Comparison of ENCODE assay signal across 2 cellular contexts in genomic region chr19:45528149-45528743, GRCh38.
A peak's percentile ranks its signal among the peaks of the same experiment; 100 is the strongest.
TF ChIP-seq lines count a peak whose summit lies in the region.

No MANE protein-coding gene starts in this region.

TF ChIP-seq in HEK293, 187 proteins besides CTCF, POLR2A, EP300 and RAD21:
- TF ChIP-seq ZBTB44 (tag by site-specific recombination; IDR thresholded peaks at IDR 0.05), result no peak
- no peak for TF ChIP-seq ZNF280C (tag by site-specific recombination; IDR thresholded peaks at IDR 0.05)
- peak; percentile 98 for TF ChIP-seq PRDM10 (tag by site-specific recombination; IDR thresholded peaks at IDR 0.05)
- TF ChIP-seq SCRT1 (tag by site-specific recombination; IDR thresholded peaks at IDR 0.05; ENCODE audit: borderline replicate concordance), result no peak
- TF ChIP-seq ZNF398 (tag by site-specific recombination; IDR thresholded peaks at IDR 0.05), result peak; percentile 58

TF ChIP-seq in K562, 482 proteins besides CTCF, POLR2A, EP300 and RAD21 (continues in another document):
- TF ChIP-seq MNT (conservative IDR thresholded peaks at IDR 0.05), result no peak
- TF ChIP-seq FOXO4 (CRISPR knock-in tag; IDR thresholded peaks at IDR 0.05), result no peak
- TF ChIP-seq IFI16 (CRISPR knock-in tag; IDR thresholded peaks at IDR 0.05), result no peak
- no peak for TF ChIP-seq TEAD1 (CRISPR knock-in tag; IDR thresholded peaks at IDR 0.05)
- TF ChIP-seq MLLT1 (IDR thresholded peaks at IDR 0.05), result peak in 1 of 2 experiments; percentile 18; a peak in 1 of 4 replicates
- 0 out of 2 replicates have a peak, but pooled peaks have one; percentile 5 for TF ChIP-seq HOXB6 (CRISPR knock-in tag; IDR thresholded peaks at IDR 0.05; ENCODE audit: borderline replicate concordance)
- peak; percentile 79 for TF ChIP-seq POLR2B (IDR thresholded peaks at IDR 0.05; ENCODE audit: low read depth, partially characterized antibody)
- no peak for TF ChIP-seq GTF3C2 (IDR thresholded peaks at IDR 0.05; ENCODE audit: borderline replicate concordance, extremely low read depth, insufficient read length)
- TF ChIP-seq POLR2AphosphoS2 (IDR thresholded peaks at IDR 0.05; ENCODE audit: low read length), result peak; percentile 94
- peak; percentile 30; the same call in 1 of the 2 replicates for TF ChIP-seq ZBTB33 (CRISPR knock-in tag; IDR thresholded peaks at IDR 0.05)
- peak; percentile 19; the same call in 1 of the 2 replicates for TF ChIP-seq HBP1 (CRISPR knock-in tag; IDR thresholded peaks at IDR 0.05)
- peak; percentile 44; the same call in 1 of the 2 replicates for TF ChIP-seq MBD2 (IDR thresholded peaks at IDR 0.05; ENCODE audit: borderline replicate concordance, low read depth)
- TF ChIP-seq TCF7 (IDR thresholded peaks at IDR 0.05; ENCODE audit: borderline replicate concordance), result peak; percentile 48; the same call in 1 of the 2 replicates
- no peak for TF ChIP-seq ZNF133 (CRISPR knock-in tag; IDR thresholded peaks at IDR 0.05)
- TF ChIP-seq FOXK2 (conservative IDR thresholded peaks at IDR 0.05 in 1 of 2, IDR thresholded peaks at IDR 0.05 in 1 of 2; ENCODE audit: low read depth in 2 of 2), result peak in 1 of 2 experiments; percentile 61; a peak in 1 of 4 replicates
- no peak for TF ChIP-seq ZNF717 (CRISPR knock-in tag; IDR thresholded peaks at IDR 0.05)
- peak; percentile 45; the same call in 1 of the 2 replicates for TF ChIP-seq MYNN (IDR thresholded peaks at IDR 0.05)
- TF ChIP-seq MYNN (CRISPR knock-in tag; IDR thresholded peaks at IDR 0.05), result no peak
- TF ChIP-seq YY1 (IDR thresholded peaks at IDR 0.05; ENCODE audit: borderline replicate concordance in 1 of 3, control insufficient read depth in 1 of 3, extremely low read depth in 1 of 3, insufficient read depth in 3 of 3, insufficient read length in 1 of 3, insufficient replicate concordance in 2 of 3, low read depth in 1 of 3, low read length in 2 of 3), result peak in 1 of 3 experiments; percentile 4
- no peak for TF ChIP-seq LEF1 (IDR thresholded peaks at IDR 0.05)
- TF ChIP-seq ZC3H4 (CRISPR knock-in tag; IDR thresholded peaks at IDR 0.05; ENCODE audit: borderline replicate concordance), result no peak
- TF ChIP-seq ZBTB12 (CRISPR knock-in tag; IDR thresholded peaks at IDR 0.05), result no peak
- TF ChIP-seq SRSF7 (optimal IDR thresholded peaks at IDR 0.05; ENCODE audit: low read depth, low read length), result no peak
- TF ChIP-seq POLR2AphosphoS5 (IDR thresholded peaks at IDR 0.05; ENCODE audit: control insufficient read depth, insufficient read depth, low read depth, low read length), result peak; percentile 27; the same call in 1 of the 2 replicates
- TF ChIP-seq TRIM24 (IDR thresholded peaks at IDR 0.05), result peak in 1 of 2 experiments; percentile 38; a peak in 1 of 4 replicates
- TF ChIP-seq CUX1 (CRISPR knock-in tag; IDR thresholded peaks at IDR 0.05), result no peak
- TF ChIP-seq HMG20B (CRISPR knock-in tag; IDR thresholded peaks at IDR 0.05), result 0 out of 2 replicates have a peak, but pooled peaks have one; percentile 56
- no peak for TF ChIP-seq ZNF780A (CRISPR knock-in tag; IDR thresholded peaks at IDR 0.05)
- no peak; the same call in 1 of the 2 replicates for TF ChIP-seq NFIC (IDR thresholded peaks at IDR 0.05)
- TF ChIP-seq NFE2L1 (tag; IDR thresholded peaks at IDR 0.05; ENCODE audit: borderline replicate concordance, low read depth), result no peak
- TF ChIP-seq FOSL1 (tag; conservative IDR thresholded peaks at IDR 0.05), result peak; percentile 44; the same call in 1 of the 2 replicates
- TF ChIP-seq ZNF41 (CRISPR knock-in tag; conservative IDR thresholded peaks at IDR 0.05), result no peak
- peak; percentile 93 for TF ChIP-seq THRB (CRISPR knock-in tag; conservative IDR thresholded peaks at IDR 0.05)
- no peak for TF ChIP-seq ETV1 (tag; conservative IDR thresholded peaks at IDR 0.05; ENCODE audit: low read depth)
- TF ChIP-seq ATF3 (IDR thresholded peaks at IDR 0.05), result peak; percentile 83
- no peak for TF ChIP-seq ATF3 (CRISPR knock-in tag; conservative IDR thresholded peaks at IDR 0.05)
- no peak for TF ChIP-seq ZNF12 (CRISPR knock-in tag; IDR thresholded peaks at IDR 0.05)
